Comparison of ENCODE assay signal across 12 cellular contexts in genomic region chr20:51760905-51761544, GRCh38. TPM values are rescaled to one million over a fixed set of nuclear protein-coding genes. Genes with fewer than 3 reads are reported as not detected.
DNase-seq lines count a peak whose midpoint lies in the region; ATAC-seq, FAIRE-seq and TF ChIP-seq lines count a peak whose summit lies in the region.
"Had no signal": no experiment of that assay in that cellular context is flagged by ENCODE, and none has a peak within 500 bp of the region (broad histone marks: within the 10 kb centered on the region; RNA-seq: fewer than 3 reads in every experiment).

No MANE protein-coding gene starts in this region.

- H3K4me3 ChIP-seq in mucosa of rectum (ENCODE audit: low read length in 2 of 2) = peak overlapping the region; percentile 13 to 53
- H3K4me3 ChIP-seq: thoracic aorta had no signal

- in situ Hi-C loops in Caki2 (cut with HindIII; ENCODE audit: low pct_unique_long_range_greater_than_20kb, low sequenced_read_pairs) = no loop called here

- no peaks in the 10 kb centered on the region for H3K27me3 ChIP-seq in mucosa of rectum (ENCODE audit: control insufficient read depth in 2 of 2, insufficient read depth in 2 of 2, low read length in 2 of 2)

- DNase-seq in Caki2 (ENCODE audit: low read depth) = peak; percentile 89
- peak; percentile 56 for DNase-seq in NCI-H146 (lab: John Stamatoyannopoulos, UW)
- DNase-seq in dermis blood vessel endothelial cell = peak; percentile 87
- no peak for DNase-seq in D721Med (ENCODE audit: insufficient read length, low spot score)
- DNase-seq in DMS114 treated with DMSO at 0.1 percent for 48 hours (lab: John Stamatoyannopoulos, UW; ENCODE audit: unreplicated experiment) = no peak
- DNase-seq: activated T-cell treated with anti-CD3 and anti-CD28 coated beads, Interleukin-2, amount 50 U/mL, for 4 hours; naive thymus-derived CD8-positive, alpha-beta T cell; NCI-H446 treated with DMSO at 0.1 percent for 48 hours had no signal

- H3K36me3 ChIP-seq in mucosa of rectum (ENCODE audit: control insufficient read depth in 2 of 2, insufficient read depth in 2 of 2, low read length in 2 of 2) = no peaks in the 10 kb centered on the region
- H3K36me3 ChIP-seq: thoracic aorta had no signal

- peak overlapping the region; percentile 86 to 88 for H3K27ac ChIP-seq in mucosa of rectum (ENCODE audit: low read depth in 2 of 2, low read length in 2 of 2)
- H3K27ac ChIP-seq: thoracic aorta had no signal

- H3K9me3 ChIP-seq in mucosa of rectum (ENCODE audit: control insufficient read depth in 2 of 2, low read length in 2 of 2) = no peaks in the 10 kb centered on the region
- H3K9me3 ChIP-seq: thoracic aorta had no signal

- ATAC-seq in GM18502 (IDR thresholded peaks at IDR 0.05; ENCODE audit: poor library complexity, unreplicated experiment) = no peak
- ATAC-seq in HG03432 (IDR thresholded peaks at IDR 0.05; ENCODE audit: unreplicated experiment) = no peak
- ATAC-seq: activated T-cell treated with anti-CD3 and anti-CD28 coated beads, Interleukin-2, amount 50 U/mL, for 4 hours; naive thymus-derived CD8-positive, alpha-beta T cell had no signal

- peaks cover 11 to 12% of the 10 kb centered on the region in 2 donors for H3K4me1 ChIP-seq in mucosa of rectum (ENCODE audit: control insufficient read depth in 2 of 2, insufficient read depth in 2 of 2, low read length in 2 of 2)

- H3K9ac ChIP-seq in mucosa of rectum (ENCODE audit: low read depth in 1 of 2, low read length in 2 of 2) = peak overlapping the region; percentile 9 to 14

- no peak for FAIRE-seq in D721Med (lab: Jason Lieb, UNC)

- TF ChIP-seq CTCF in D721Med (IDR thresholded peaks at IDR 0.05; ENCODE audit: insufficient read depth, missing control alignments) = no peak

RNA-seq across cellular contexts. Expression of gene ATP9A, which starts 7.2 kb away (rescaled TPM):
- 31.1 and 37.1 TPM in 2 replicates for total RNA-seq in Caki2 (2014; rRNA removed; shearing (Covaris generic); ENCODE audit: low replicate concordance)
- total RNA-seq in dermis blood vessel endothelial cell = 39.7 and 53.3 TPM in 2 replicates

RNA-seq across cellular contexts. Expression of gene SALL4, which starts 41.3 kb away (rescaled TPM):
- 2.9 TPM in 1 of 2 replicates, not detected in the other for total RNA-seq in Caki2 (2014; rRNA removed; shearing (Covaris generic); ENCODE audit: low replicate concordance)
- under 0.01 and 0.14 TPM in 2 replicates for total RNA-seq in dermis blood vessel endothelial cell
- total RNA-seq: naive thymus-derived CD8-positive, alpha-beta T cell; thoracic aorta had no signal

Comparison
In these comparisons a context has a peak if more than half of its experiments do, and no peak if none do; other contexts are left out.
1. DNase-seq: peak in Caki2 (single experiment), NCI-H146 (single experiment) and dermis blood vessel endothelial cell (single experiment); none in D721Med (single experiment) and DMS114 treated with DMSO at 0.1 percent for 48 hours (single experiment).